In genomic region chr14:23055621-23056256, GRCh38 we compare ENCODE assay signal across 2 cellular contexts.
TF ChIP-seq lines count a peak whose summit lies in the region.

No MANE protein-coding gene starts in this region.

TF ChIP-seq in HCT116, 20 proteins besides CTCF, POLR2A, EP300 and RAD21:
- no peak for TF ChIP-seq YY1 (IDR thresholded peaks at IDR 0.05; ENCODE audit: extremely low read depth, insufficient replicate concordance, low read depth, low read length)
- no peak for TF ChIP-seq SP1 (IDR thresholded peaks at IDR 0.05; ENCODE audit: low read depth)
- no peak for TF ChIP-seq SRF (IDR thresholded peaks at IDR 0.05; ENCODE audit: low read depth)
- TF ChIP-seq CBX3 (IDR thresholded peaks at IDR 0.05; ENCODE audit: low read depth): no peak
- no peak for TF ChIP-seq ZBTB33 (IDR thresholded peaks at IDR 0.05; ENCODE audit: extremely low read depth, insufficient replicate concordance, low read length)
- TF ChIP-seq MAX (IDR thresholded peaks at IDR 0.05): no peak
- TF ChIP-seq EZH2 (IDR thresholded peaks at IDR 0.05): no peak
- TF ChIP-seq CEBPB (IDR thresholded peaks at IDR 0.05; ENCODE audit: low read depth): no peak
- no peak for TF ChIP-seq ZFX (IDR thresholded peaks at IDR 0.05)
- TF ChIP-seq ZNF274 (IDR thresholded peaks at IDR 0.05; ENCODE audit: low read depth, low read length): no peak
- TF ChIP-seq FOSL1 (IDR thresholded peaks at IDR 0.05; ENCODE audit: low read depth): no peak
- no peak for TF ChIP-seq TCF7L2 (IDR thresholded peaks at IDR 0.05; ENCODE audit: borderline replicate concordance, extremely low read depth, insufficient read depth, insufficient read length)
- TF ChIP-seq EZH2phosphoT487 (IDR thresholded peaks at IDR 0.05; ENCODE audit: borderline replicate concordance): no peak
- no peak for TF ChIP-seq POLR2AphosphoS5 (IDR thresholded peaks at IDR 0.05; ENCODE audit: low read depth, low read length)
- no peak for TF ChIP-seq REST (IDR thresholded peaks at IDR 0.05; ENCODE audit: low read depth)
- TF ChIP-seq ELF1 (IDR thresholded peaks at IDR 0.05; ENCODE audit: borderline replicate concordance, low read depth): no peak
- TF ChIP-seq SIN3A (IDR thresholded peaks at IDR 0.05; ENCODE audit: low read depth): no peak

TF ChIP-seq in K562, 482 proteins besides CTCF, POLR2A, EP300 and RAD21:
- no peak for TF ChIP-seq CHD7 (IDR thresholded peaks at IDR 0.05; ENCODE audit: low read depth, low read length)
- TF ChIP-seq NFIC (IDR thresholded peaks at IDR 0.05): peak; percentile 68; the same call in 1 of the 2 replicates
